14 cellular contexts compared by ENCODE assay signal in the genomic region with DNA sequence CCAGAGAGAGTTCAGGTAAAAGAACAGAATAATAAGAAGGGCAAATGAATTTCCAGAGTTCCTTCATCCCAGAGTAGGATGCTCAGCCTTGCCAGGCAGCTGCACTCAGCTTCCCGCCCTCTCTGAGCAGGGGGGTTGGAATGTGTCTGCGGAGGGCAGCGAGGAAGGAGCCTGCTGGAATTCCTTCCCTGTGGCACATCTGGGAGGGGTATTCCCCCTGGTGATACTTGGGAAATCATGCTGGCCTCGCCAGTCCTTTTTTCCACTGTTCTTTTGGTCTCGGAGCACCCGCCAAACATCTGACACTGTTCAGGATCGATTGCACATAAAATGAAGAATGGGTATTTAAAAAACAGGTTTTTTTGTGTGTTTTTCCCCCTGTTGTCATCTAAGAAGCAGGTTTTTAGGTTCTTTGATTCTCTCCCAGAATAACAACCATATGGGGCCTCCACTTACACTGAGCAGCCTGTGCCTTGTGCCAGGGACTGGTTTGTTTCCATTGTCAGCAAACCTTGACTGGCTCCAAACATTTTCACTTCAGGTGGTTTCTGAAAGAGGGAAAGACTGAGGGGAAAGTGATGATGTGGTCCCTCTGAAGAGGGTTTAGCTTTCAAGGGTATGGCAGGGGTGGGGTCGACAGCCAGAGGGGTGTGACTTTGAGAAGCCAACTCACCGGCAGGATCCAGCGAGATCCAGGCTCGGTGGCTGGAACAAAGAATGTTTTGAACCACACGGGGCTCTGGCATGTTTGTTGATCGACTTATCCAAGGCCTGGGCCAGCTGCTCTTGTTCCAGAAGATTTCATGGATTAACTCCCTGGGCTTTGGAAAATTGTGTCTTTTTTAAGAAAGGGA.
DNase-seq lines count a peak whose midpoint lies in the region; ATAC-seq and TF ChIP-seq lines count a peak whose summit lies in the region.
"Had no signal": no experiment of that assay in that cellular context is flagged by ENCODE, and none has a peak within 500 bp of the region (broad histone marks: within the 10 kb centered on the region; RNA-seq: fewer than 3 reads in every experiment).

No MANE protein-coding gene starts in this region.

- H3K27ac ChIP-seq in dorsolateral prefrontal cortex (peak overlapping the region in 45 of 59 donors; percentile 4 to 85 (median 65)), neural progenitor cell (no peak overlapping the region)
- H3K27ac ChIP-seq: BLaER1 had no signal

- H3K27me3 Mint-ChIP-seq in neural progenitor cell (ENCODE audit: insufficient read depth, low read depth), result no peaks in the 10 kb centered on the region

- H3K79me2 ChIP-seq in neural progenitor cell (ENCODE audit: low read depth), result no peaks in the 10 kb centered on the region

- H3K4me3 Mint-ChIP-seq in neural progenitor cell, result no peak overlapping the region
- H3K4me3 Mint-ChIP-seq: activated CD8-positive, alpha-beta T cell treated with anti-CD3 and anti-CD28 coated beads, Interleukin-2, amount 10 ng/mL, durations not matched to agents 7 days and 5 days; natural killer cell had no signal

- H3K4me2 ChIP-seq in neural progenitor cell, result no peak overlapping the region
- H3K4me2 ChIP-seq: BLaER1 had no signal

- H3K4me1 Mint-ChIP-seq in neural progenitor cell, result peaks cover 24% of the 10 kb centered on the region
- H3K4me1 Mint-ChIP-seq: natural killer cell had no signal

- DNase-seq in AG08395 (ENCODE audit: low spot score) (peak; percentile 82), NCI-H1694 treated with DMSO at 0.1 percent for 48 hours (lab: John Stamatoyannopoulos, UW) (peak; percentile 17), dorsolateral prefrontal cortex (peak in 2 of 10 donors; percentile 25 to 50), neural progenitor cell (ENCODE audit: low spot score) (peak; percentile 68)
- DNase-seq in stimulated activated CD4-positive, alpha-beta T cell treated with anti-CD3 and anti-CD28 coated beads, Interleukin-4, amount 100 ng/mL, for 1 hour, result no peak
- no peak for DNase-seq in activated CD4-positive, CD25-positive, alpha-beta regulatory T cell treated with anti-CD3 and anti-CD28 coated beads, Interleukin-2, amount 50 U/mL, for 72 hours
- DNase-seq: activated CD8-positive, alpha-beta T cell treated with anti-CD3 and anti-CD28 coated beads, Interleukin-2, amount 10 ng/mL, durations not matched to agents 7 days and 5 days; natural killer cell; NCI-H1092 treated with DMSO at 0.1 percent for 48 hours; SHP77 treated with DMSO at 0.1 percent for 48 hours had no signal

- peaks cover 20% of the 10 kb centered on the region for H3K4me1 ChIP-seq in neural progenitor cell

- no peaks in the 10 kb centered on the region for H3K9me3 ChIP-seq in neural progenitor cell (ENCODE audit: low read depth)
- H3K9me3 ChIP-seq: BLaER1 had no signal

- no peaks in the 10 kb centered on the region for H3K9me3 Mint-ChIP-seq in neural progenitor cell
- H3K9me3 Mint-ChIP-seq: natural killer cell had no signal

- H3K9ac ChIP-seq in neural progenitor cell, result no peak overlapping the region
- H3K9ac ChIP-seq: BLaER1 had no signal

- no peaks in the 10 kb centered on the region for H3F3A ChIP-seq in neural progenitor cell (ENCODE audit: low read depth)

- H3K36me3 ChIP-seq in neural progenitor cell, result no peaks in the 10 kb centered on the region
- H3K36me3 ChIP-seq: BLaER1 had no signal

- H4K20me1 ChIP-seq in neural progenitor cell (ENCODE audit: low read depth), result no peaks in the 10 kb centered on the region
- H4K20me1 ChIP-seq: BLaER1 had no signal

- H2AFZ ChIP-seq in neural progenitor cell (replicated peaks), result no peak overlapping the region

- TF ChIP-seq CTCF in dorsolateral prefrontal cortex (IDR thresholded peaks at IDR 0.05 in 54 of 56, conservative IDR thresholded peaks at IDR 0.05 in 2 of 56; ENCODE audit: low read depth in 1 of 56, partially characterized antibody in 56 of 56) (no peak), neural progenitor cell (IDR thresholded peaks at IDR 0.05) (no peak)

- H3K27ac Mint-ChIP-seq in neural progenitor cell, result no peak overlapping the region
- H3K27ac Mint-ChIP-seq: activated CD8-positive, alpha-beta T cell treated with anti-CD3 and anti-CD28 coated beads, Interleukin-2, amount 10 ng/mL, durations not matched to agents 7 days and 5 days; natural killer cell had no signal

- H3K36me3 Mint-ChIP-seq in neural progenitor cell, result no peaks in the 10 kb centered on the region
- H3K36me3 Mint-ChIP-seq: natural killer cell had no signal

- peaks cover 0 to 5% (median 0%) of the 10 kb centered on the region in 45 donors for H3K27me3 ChIP-seq in dorsolateral prefrontal cortex
- H3K27me3 ChIP-seq in neural progenitor cell, result no peaks in the 10 kb centered on the region
- H3K27me3 ChIP-seq: BLaER1 had no signal

- intact Hi-C loops in dorsolateral prefrontal cortex (cut with DNase I), result no loop called here

- H3K4me3 ChIP-seq in dorsolateral prefrontal cortex (no peak overlapping the region), neural progenitor cell (no peak overlapping the region)
- H3K4me3 ChIP-seq: BLaER1, GM12878 had no signal

- ATAC-seq in HG02885 (IDR thresholded peaks at IDR 0.05; ENCODE audit: poor library complexity, unreplicated experiment), result no peak
- ATAC-seq in GM19397 (IDR thresholded peaks at IDR 0.05; ENCODE audit: unreplicated experiment), result no peak
- ATAC-seq: activated CD8-positive, alpha-beta T cell treated with anti-CD3 and anti-CD28 coated beads, Interleukin-2, amount 10 ng/mL, durations not matched to agents 7 days and 5 days; GM12878; natural killer cell had no signal

Comparison
In these comparisons a context has a peak if more than half of its experiments do, and no peak if none do; other contexts are left out.
1. DNase-seq: peak in AG08395 (single experiment), NCI-H1694 treated with DMSO at 0.1 percent for 48 hours (single experiment) and neural progenitor cell (single experiment); none in stimulated activated CD4-positive, alpha-beta T cell treated with anti-CD3 and anti-CD28 coated beads, Interleukin-4, amount 100 ng/mL, for 1 hour (single experiment) and activated CD4-positive, CD25-positive, alpha-beta regulatory T cell treated with anti-CD3 and anti-CD28 coated beads, Interleukin-2, amount 50 U/mL, for 72 hours (single experiment).